8 cellular contexts compared by ENCODE assay signal in genomic region chr19:1672038-1672768, GRCh38. TPM values are rescaled to one million over a fixed set of nuclear protein-coding genes. Genes with fewer than 3 reads are reported as not detected.
DNase-seq lines count a peak whose midpoint lies in the region; ATAC-seq and TF ChIP-seq lines count a peak whose summit lies in the region.

No MANE protein-coding gene starts in this region.

- CTCF ChIA-PET in activated B cell treated with CpG ODN at 0.5 μM for 24 hours (lab: Charles Lee), result interaction anchor here (0.7 to 2.5 kb wide), 26 partner anchors 11 to 184 kb away, joined by 3 to 29 read pairs (median 6); partner anchors contain the start of genes MBD3 and TCF3

- TF ChIP-seq POLR2A in right lobe of liver (IDR thresholded peaks at IDR 0.05), result no peak
- TF ChIP-seq POLR2A in suprapubic skin (IDR thresholded peaks at IDR 0.05), result no peak

- H3K4me1 ChIP-seq in BLaER1, result peaks cover 65% of the 10 kb centered on the region
- H3K4me1 ChIP-seq in right lobe of liver, result peaks cover 0 to 17% (median 2%) of the 10 kb centered on the region in 4 donors
- peaks cover 33% of the 10 kb centered on the region for H3K4me1 ChIP-seq in suprapubic skin

- no peaks in the 10 kb centered on the region for H3K9me3 ChIP-seq in BLaER1
- H3K9me3 ChIP-seq in right lobe of liver, result no peaks in the 10 kb centered on the region
- H3K9me3 ChIP-seq in suprapubic skin, result no peaks in the 10 kb centered on the region

- WGBS in right lobe of liver (ENCODE audit: insufficient coverage, low coverage, low lambda C conversion rate, missing lambda C conversion rate), result 15% methylated on average over 28 of the region's 57 CpGs
- 10% methylated on average over 32 of the region's 57 CpGs for WGBS in suprapubic skin

- H3K36me3 ChIP-seq in BLaER1 (no peaks in the 10 kb centered on the region), right lobe of liver (no peaks in the 10 kb centered on the region), suprapubic skin (no peaks in the 10 kb centered on the region)

- H4K20me1 ChIP-seq in BLaER1, result no peaks in the 10 kb centered on the region

- no peak for TF ChIP-seq EP300 in suprapubic skin (IDR thresholded peaks at IDR 0.05)

- H3K27me3 ChIP-seq in BLaER1 (peaks cover 21% of the 10 kb centered on the region), right lobe of liver (peaks cover 0 to 9% of the 10 kb centered on the region in 2 donors), suprapubic skin (peaks cover 97% of the 10 kb centered on the region)

- intact Hi-C loops in activated B cell treated with CpG ODN at 0.5 μM for 24 hours (cut with micrococcal nuclease), result loop anchor here (1.0 to 5.0 kb wide), 9 partner anchors 47 to 154 kb away; partner anchors contain the start of genes ONECUT3 and UQCR11
- intact Hi-C loops in right lobe of liver (cut with DNase I), result loop anchor here (5.0 to 10.0 kb wide), 3 partner anchors 95 to 125 kb away; no protein-coding TSS in a partner anchor

- H3K9me3 Mint-ChIP-seq in activated B cell treated with CpG ODN at 0.5 μM for 24 hours (no peaks in the 10 kb centered on the region), chondrocyte (ENCODE audit: low read depth) (no peaks in the 10 kb centered on the region)

- POLR2A ChIA-PET in activated B cell treated with CpG ODN at 0.5 μM for 24 hours (lab: Charles Lee), result interaction anchor here (0.7 to 5.8 kb wide), 7 partner anchors 8 to 154 kb away, joined by 3 to 121 read pairs (median 5); partner anchors contain the start of genes TCF3 and UQCR11

- peak overlapping the region; percentile 71 for H3K4me3 Mint-ChIP-seq in activated B cell treated with CpG ODN at 0.5 μM for 24 hours
- H3K4me3 Mint-ChIP-seq in chondrocyte (ENCODE audit: unreplicated experiment), result peak overlapping the region; percentile 42

- H3K4me3 ChIP-seq in BLaER1 (peak overlapping the region; percentile 64), right lobe of liver (no peak overlapping the region), suprapubic skin (no peak overlapping the region)

- H3K27ac ChIP-seq in BLaER1 (peak overlapping the region; percentile 78), right lobe of liver (no peak overlapping the region), suprapubic skin (no peak overlapping the region)

- TF ChIP-seq CTCF in activated B cell treated with CpG ODN at 0.5 μM for 24 hours (IDR thresholded peaks at IDR 0.05) (no peak), chondrocyte (IDR thresholded peaks at IDR 0.05) (peak; percentile 97), right lobe of liver (IDR thresholded peaks at IDR 0.05) (peak; percentile 70 to 73 (median 72)), suprapubic skin (IDR thresholded peaks at IDR 0.05) (peak; percentile 39 to 85)

- peaks cover 33% of the 10 kb centered on the region for H3K4me1 Mint-ChIP-seq in activated B cell treated with CpG ODN at 0.5 μM for 24 hours
- H3K4me1 Mint-ChIP-seq in chondrocyte (ENCODE audit: low read depth), result peaks cover 9% of the 10 kb centered on the region

- H3K27ac Mint-ChIP-seq in activated B cell treated with CpG ODN at 0.5 μM for 24 hours, result peak overlapping the region; percentile 53
- H3K27ac Mint-ChIP-seq in chondrocyte (ENCODE audit: unreplicated experiment), result no peak overlapping the region

- H3K27me3 Mint-ChIP-seq in activated B cell treated with CpG ODN at 0.5 μM for 24 hours, result peaks cover 24% of the 10 kb centered on the region
- peaks cover 51% of the 10 kb centered on the region for H3K27me3 Mint-ChIP-seq in chondrocyte (ENCODE audit: low read depth)

- peak overlapping the region; percentile 74 for H3K9ac ChIP-seq in BLaER1

- ATAC-seq in activated B cell treated with CpG ODN at 0.5 μM for 24 hours (ENCODE audit: low read depth), result peak; percentile 38
- ATAC-seq in right lobe of liver, result peak; percentile 65 to 80 (median 73)

- H3K36me3 Mint-ChIP-seq in activated B cell treated with CpG ODN at 0.5 μM for 24 hours (ENCODE audit: low read depth) (no peaks in the 10 kb centered on the region), chondrocyte (ENCODE audit: low read depth) (no peaks in the 10 kb centered on the region)

- peak overlapping the region; percentile 94 for H3K4me2 ChIP-seq in BLaER1

- DNase-seq in HT-29 (ENCODE audit: low spot score), result peak; percentile 36
- peak; percentile 75 for DNase-seq in activated B cell treated with CpG ODN at 0.5 μM for 24 hours
- DNase-seq in chondrocyte (ENCODE audit: low spot score), result no peak
- peak in 2 of 3 donors; percentile 50 to 52 for DNase-seq in right lobe of liver
- peak in 1 of 2 donors; percentile 64 for DNase-seq in suprapubic skin (ENCODE audit: low spot score in 2 of 2)
- DNase-seq in superior temporal gyrus (ENCODE audit: extremely low spot score), result no peak
- no peak for DNase-seq in dedifferentiated amniotic fluid mesenchymal stem cell (ENCODE audit: extremely low spot score)

RNA-seq across cellular contexts. Expression of gene TCF3, which starts 19.8 kb away (rescaled TPM):
- 241 and 271 TPM in 2 replicates for total RNA-seq in HT-29 (2014; rRNA removed; shearing (Covaris generic))
- total RNA-seq in activated B cell treated with CpG ODN at 0.5 μM for 24 hours (139 and 143 TPM in 2 replicates), chondrocyte (130 to 154 TPM (median 153 TPM) in 3 replicates), right lobe of liver (10 to 100 TPM; 11.0 to 30.1 (median 15.9) TPM), suprapubic skin (10 to 100 TPM; 57.2 to 80.9 (median 68.7) TPM)

Comparison
In these comparisons a context has a peak if more than half of its experiments do, and no peak if none do; other contexts are left out.
1. DNase-seq: peak in HT-29 (single experiment), activated B cell treated with CpG ODN at 0.5 μM for 24 hours (single experiment) and right lobe of liver (2 of 3); none in chondrocyte (single experiment), superior temporal gyrus (single experiment) and dedifferentiated amniotic fluid mesenchymal stem cell (single experiment).